ENCODE assay signal across 1 cellular context in genomic region chr3:5520237-5520636, GRCh38.
TF ChIP-seq lines count a peak whose summit lies in the region.

No MANE protein-coding gene starts in this region.

TF ChIP-seq in K562, 482 proteins besides CTCF, POLR2A, EP300 and RAD21 (continued from another document):
- TF ChIP-seq, protein P1, sequence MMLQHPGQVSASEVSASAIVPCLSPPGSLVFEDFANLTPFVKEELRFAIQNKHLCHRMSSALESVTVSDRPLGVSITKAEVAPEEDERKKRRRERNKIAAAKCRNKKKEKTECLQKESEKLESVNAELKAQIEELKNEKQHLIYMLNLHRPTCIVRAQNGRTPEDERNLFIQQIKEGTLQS (IDR thresholded peaks at IDR 0.05): peak; percentile 67; the same call in 1 of the 2 replicates
- TF ChIP-seq, protein P1 (CRISPR knock-in tag; conservative IDR thresholded peaks at IDR 0.05): no peak
- TF ChIP-seq SNAPC5 (CRISPR knock-in tag; IDR thresholded peaks at IDR 0.05) (no peak), CREB5 (CRISPR knock-in tag; IDR thresholded peaks at IDR 0.05) (no peak), ZKSCAN3 (CRISPR knock-in tag; IDR thresholded peaks at IDR 0.05) (no peak), DEAF1 (CRISPR knock-in tag; IDR thresholded peaks at IDR 0.05) (no peak), NFYB (IDR thresholded peaks at IDR 0.05; ENCODE audit: extremely low read depth, insufficient read length) (peak; percentile 62), HDAC2 (IDR thresholded peaks at IDR 0.05) (no peak), CBX3 (IDR thresholded peaks at IDR 0.05; ENCODE audit: borderline replicate concordance in 1 of 2, low read length in 2 of 2) (peak in 1 of 2 experiments; percentile 73; a peak in 2 of 3 replicates), ZNF785 (CRISPR knock-in tag; IDR thresholded peaks at IDR 0.05) (no peak), NFATC3 (IDR thresholded peaks at IDR 0.05) (no peak), ZNF133 (CRISPR knock-in tag; IDR thresholded peaks at IDR 0.05) (no peak)
